In the genomic region with DNA sequence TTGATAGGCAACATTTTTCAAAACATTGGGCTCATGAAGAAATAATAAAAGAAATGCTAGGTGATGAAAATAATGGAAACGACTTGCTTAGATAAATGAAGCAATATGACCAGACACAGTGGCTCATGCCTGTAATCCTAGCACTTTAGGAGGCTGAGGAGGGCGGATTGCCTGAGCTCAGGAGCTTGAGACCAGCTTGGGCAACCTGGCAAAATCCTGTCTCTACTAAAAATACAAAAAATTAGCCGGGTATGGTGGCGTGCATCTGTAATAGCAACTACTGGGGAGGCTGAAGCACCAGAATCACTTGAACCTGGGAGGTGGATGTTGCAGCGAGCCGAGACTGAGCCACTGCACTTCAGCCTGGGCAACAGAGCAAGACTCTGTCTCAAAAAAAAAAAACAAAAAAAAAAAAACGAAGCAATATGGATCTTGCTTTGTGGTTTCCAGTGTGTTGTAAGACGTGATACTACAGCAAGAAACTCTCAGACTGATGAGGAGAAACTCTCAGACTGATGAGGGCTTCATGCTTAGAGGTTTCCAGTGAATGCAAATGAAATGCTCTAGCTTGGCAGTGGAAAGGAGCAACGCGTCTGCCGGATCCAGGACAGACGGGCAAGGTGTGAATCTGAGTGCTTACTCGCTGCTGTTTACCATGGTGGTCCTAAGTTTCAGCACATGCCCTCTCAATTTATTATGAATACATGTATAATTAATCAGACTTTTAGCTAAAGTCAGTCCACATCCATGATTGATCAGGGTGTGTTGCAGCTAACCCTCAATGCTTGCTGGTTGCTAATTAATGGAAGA, we compare ENCODE assay signal across 3 cellular contexts.
TF ChIP-seq lines count a peak whose summit lies in the region.

No MANE protein-coding gene starts in this region.

TF ChIP-seq in A549, 52 proteins besides CTCF, POLR2A, EP300 and RAD21:
- TF ChIP-seq CHD2 (IDR thresholded peaks at IDR 0.05; ENCODE audit: low read length, partially characterized antibody) (no peak), SMC3 (IDR thresholded peaks at IDR 0.05) (no peak), CBX8 (IDR thresholded peaks at IDR 0.05) (no peak), TFCP2L1 (CRISPR knock-in tag; IDR thresholded peaks at IDR 0.05) (no peak), MYC (IDR thresholded peaks at IDR 0.05; ENCODE audit: borderline replicate concordance, low read length) (no peak), TP53 (CRISPR knock-in tag; IDR thresholded peaks at IDR 0.05) (no peak)
- TF ChIP-seq, protein P1, sequence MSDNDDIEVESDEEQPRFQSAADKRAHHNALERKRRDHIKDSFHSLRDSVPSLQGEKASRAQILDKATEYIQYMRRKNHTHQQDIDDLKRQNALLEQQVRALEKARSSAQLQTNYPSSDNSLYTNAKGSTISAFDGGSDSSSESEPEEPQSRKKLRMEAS (IDR thresholded peaks at IDR 0.05): no peak
- TF ChIP-seq, protein P2, sequence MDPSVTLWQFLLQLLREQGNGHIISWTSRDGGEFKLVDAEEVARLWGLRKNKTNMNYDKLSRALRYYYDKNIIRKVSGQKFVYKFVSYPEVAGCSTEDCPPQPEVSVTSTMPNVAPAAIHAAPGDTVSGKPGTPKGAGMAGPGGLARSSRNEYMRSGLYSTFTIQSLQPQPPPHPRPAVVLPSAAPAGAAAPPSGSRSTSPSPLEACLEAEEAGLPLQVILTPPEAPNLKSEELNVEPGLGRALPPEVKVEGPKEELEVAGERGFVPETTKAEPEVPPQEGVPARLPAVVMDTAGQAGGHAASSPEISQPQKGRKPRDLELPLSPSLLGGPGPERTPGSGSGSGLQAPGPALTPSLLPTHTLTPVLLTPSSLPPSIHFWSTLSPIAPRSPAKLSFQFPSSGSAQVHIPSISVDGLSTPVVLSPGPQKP (IDR thresholded peaks at IDR 0.05; ENCODE audit: low read depth, low read length): no peak
- TF ChIP-seq, protein P3, sequence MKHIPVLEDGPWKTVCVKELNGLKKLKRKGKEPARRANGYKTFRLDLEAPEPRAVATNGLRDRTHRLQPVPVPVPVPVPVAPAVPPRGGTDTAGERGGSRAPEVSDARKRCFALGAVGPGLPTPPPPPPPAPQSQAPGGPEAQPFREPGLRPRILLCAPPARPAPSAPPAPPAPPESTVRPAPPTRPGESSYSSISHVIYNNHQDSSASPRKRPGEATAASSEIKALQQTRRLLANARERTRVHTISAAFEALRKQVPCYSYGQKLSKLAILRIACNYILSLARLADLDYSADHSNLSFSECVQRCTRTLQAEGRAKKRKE (CRISPR knock-in tag; IDR thresholded peaks at IDR 0.05; ENCODE audit: low read depth): no peak

TF ChIP-seq in GM23338, 12 proteins besides CTCF, POLR2A, EP300 and RAD21 (continues in another document):
- TF ChIP-seq, protein P4, sequence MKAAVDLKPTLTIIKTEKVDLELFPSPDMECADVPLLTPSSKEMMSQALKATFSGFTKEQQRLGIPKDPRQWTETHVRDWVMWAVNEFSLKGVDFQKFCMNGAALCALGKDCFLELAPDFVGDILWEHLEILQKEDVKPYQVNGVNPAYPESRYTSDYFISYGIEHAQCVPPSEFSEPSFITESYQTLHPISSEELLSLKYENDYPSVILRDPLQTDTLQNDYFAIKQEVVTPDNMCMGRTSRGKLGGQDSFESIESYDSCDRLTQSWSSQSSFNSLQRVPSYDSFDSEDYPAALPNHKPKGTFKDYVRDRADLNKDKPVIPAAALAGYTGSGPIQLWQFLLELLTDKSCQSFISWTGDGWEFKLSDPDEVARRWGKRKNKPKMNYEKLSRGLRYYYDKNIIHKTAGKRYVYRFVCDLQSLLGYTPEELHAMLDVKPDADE (IDR thresholded peaks at IDR 0.05): no peak
- TF ChIP-seq, protein P5, sequence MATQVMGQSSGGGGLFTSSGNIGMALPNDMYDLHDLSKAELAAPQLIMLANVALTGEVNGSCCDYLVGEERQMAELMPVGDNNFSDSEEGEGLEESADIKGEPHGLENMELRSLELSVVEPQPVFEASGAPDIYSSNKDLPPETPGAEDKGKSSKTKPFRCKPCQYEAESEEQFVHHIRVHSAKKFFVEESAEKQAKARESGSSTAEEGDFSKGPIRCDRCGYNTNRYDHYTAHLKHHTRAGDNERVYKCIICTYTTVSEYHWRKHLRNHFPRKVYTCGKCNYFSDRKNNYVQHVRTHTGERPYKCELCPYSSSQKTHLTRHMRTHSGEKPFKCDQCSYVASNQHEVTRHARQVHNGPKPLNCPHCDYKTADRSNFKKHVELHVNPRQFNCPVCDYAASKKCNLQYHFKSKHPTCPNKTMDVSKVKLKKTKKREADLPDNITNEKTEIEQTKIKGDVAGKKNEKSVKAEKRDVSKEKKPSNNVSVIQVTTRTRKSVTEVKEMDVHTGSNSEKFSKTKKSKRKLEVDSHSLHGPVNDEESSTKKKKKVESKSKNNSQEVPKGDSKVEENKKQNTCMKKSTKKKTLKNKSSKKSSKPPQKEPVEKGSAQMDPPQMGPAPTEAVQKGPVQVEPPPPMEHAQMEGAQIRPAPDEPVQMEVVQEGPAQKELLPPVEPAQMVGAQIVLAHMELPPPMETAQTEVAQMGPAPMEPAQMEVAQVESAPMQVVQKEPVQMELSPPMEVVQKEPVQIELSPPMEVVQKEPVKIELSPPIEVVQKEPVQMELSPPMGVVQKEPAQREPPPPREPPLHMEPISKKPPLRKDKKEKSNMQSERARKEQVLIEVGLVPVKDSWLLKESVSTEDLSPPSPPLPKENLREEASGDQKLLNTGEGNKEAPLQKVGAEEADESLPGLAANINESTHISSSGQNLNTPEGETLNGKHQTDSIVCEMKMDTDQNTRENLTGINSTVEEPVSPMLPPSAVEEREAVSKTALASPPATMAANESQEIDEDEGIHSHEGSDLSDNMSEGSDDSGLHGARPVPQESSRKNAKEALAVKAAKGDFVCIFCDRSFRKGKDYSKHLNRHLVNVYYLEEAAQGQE (IDR thresholded peaks at IDR 0.05; ENCODE audit: unreplicated experiment): no peak
- no peak for TF ChIP-seq EZH2phosphoT487 (IDR thresholded peaks at IDR 0.05; ENCODE audit: unreplicated experiment)
- no peak for TF ChIP-seq EZH2 (IDR thresholded peaks at IDR 0.05; ENCODE audit: low read depth, unreplicated experiment)

TF ChIP-seq in K562, 482 proteins besides CTCF, POLR2A, EP300 and RAD21:
- TF ChIP-seq PYGO2 (tag; IDR thresholded peaks at IDR 0.05) (no peak), ZBTB1 (CRISPR knock-in tag; IDR thresholded peaks at IDR 0.05; ENCODE audit: borderline replicate concordance, low read depth) (no peak), MTA3 (IDR thresholded peaks at IDR 0.05; ENCODE audit: borderline replicate concordance) (no peak), SMARCB1 (IDR thresholded peaks at IDR 0.05; ENCODE audit: insufficient read length, low read depth) (no peak), SMAD2 (IDR thresholded peaks at IDR 0.05; ENCODE audit: low read depth, low read length) (no peak), PRPF4 (IDR thresholded peaks at IDR 0.05; ENCODE audit: insufficient read depth, low read depth, low read length, poor library complexity, severe bottlenecking) (no peak), RUNX1 (IDR thresholded peaks at IDR 0.05; ENCODE audit: low read depth) (no peak), BHLHE40 (IDR thresholded peaks at IDR 0.05; ENCODE audit: low read length) (no peak)
- TF ChIP-seq, protein P6, sequence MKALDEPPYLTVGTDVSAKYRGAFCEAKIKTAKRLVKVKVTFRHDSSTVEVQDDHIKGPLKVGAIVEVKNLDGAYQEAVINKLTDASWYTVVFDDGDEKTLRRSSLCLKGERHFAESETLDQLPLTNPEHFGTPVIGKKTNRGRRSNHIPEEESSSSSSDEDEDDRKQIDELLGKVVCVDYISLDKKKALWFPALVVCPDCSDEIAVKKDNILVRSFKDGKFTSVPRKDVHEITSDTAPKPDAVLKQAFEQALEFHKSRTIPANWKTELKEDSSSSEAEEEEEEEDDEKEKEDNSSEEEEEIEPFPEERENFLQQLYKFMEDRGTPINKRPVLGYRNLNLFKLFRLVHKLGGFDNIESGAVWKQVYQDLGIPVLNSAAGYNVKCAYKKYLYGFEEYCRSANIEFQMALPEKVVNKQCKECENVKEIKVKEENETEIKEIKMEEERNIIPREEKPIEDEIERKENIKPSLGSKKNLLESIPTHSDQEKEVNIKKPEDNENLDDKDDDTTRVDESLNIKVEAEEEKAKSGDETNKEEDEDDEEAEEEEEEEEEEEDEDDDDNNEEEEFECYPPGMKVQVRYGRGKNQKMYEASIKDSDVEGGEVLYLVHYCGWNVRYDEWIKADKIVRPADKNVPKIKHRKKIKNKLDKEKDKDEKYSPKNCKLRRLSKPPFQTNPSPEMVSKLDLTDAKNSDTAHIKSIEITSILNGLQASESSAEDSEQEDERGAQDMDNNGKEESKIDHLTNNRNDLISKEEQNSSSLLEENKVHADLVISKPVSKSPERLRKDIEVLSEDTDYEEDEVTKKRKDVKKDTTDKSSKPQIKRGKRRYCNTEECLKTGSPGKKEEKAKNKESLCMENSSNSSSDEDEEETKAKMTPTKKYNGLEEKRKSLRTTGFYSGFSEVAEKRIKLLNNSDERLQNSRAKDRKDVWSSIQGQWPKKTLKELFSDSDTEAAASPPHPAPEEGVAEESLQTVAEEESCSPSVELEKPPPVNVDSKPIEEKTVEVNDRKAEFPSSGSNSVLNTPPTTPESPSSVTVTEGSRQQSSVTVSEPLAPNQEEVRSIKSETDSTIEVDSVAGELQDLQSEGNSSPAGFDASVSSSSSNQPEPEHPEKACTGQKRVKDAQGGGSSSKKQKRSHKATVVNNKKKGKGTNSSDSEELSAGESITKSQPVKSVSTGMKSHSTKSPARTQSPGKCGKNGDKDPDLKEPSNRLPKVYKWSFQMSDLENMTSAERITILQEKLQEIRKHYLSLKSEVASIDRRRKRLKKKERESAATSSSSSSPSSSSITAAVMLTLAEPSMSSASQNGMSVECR (CRISPR knock-in tag; IDR thresholded peaks at IDR 0.05): no peak
- TF ChIP-seq, protein P7, sequence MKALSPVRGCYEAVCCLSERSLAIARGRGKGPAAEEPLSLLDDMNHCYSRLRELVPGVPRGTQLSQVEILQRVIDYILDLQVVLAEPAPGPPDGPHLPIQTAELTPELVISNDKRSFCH (CRISPR knock-in tag; IDR thresholded peaks at IDR 0.05): no peak
- TF ChIP-seq, protein P7 (tag; IDR thresholded peaks at IDR 0.05): no peak
- TF ChIP-seq, protein P8, sequence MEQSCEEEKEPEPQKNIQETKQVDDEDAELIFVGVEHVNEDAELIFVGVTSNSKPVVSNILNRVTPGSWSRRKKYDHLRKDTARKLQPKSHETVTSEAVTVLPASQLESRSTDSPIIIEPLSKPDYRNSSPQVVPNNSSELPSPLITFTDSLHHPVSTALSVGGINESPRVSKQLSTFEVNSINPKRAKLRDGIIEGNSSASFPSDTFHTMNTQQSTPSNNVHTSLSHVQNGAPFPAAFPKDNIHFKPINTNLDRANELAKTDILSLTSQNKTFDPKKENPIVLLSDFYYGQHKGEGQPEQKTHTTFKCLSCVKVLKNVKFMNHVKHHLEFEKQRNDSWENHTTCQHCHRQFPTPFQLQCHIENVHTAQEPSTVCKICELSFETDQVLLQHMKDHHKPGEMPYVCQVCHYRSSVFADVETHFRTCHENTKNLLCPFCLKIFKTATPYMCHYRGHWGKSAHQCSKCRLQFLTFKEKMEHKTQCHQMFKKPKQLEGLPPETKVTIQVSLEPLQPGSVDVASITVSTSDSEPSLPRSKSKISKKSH (CRISPR knock-in tag; IDR thresholded peaks at IDR 0.05): no peak
TF ChIP-seq in K562: peak in this region for 0.
